In genomic region chr6:44034391-44034861, GRCh38 we compare ENCODE assay signal across 1 cellular context.
TF ChIP-seq lines count a peak whose summit lies in the region.

No MANE protein-coding gene starts in this region.

TF ChIP-seq in GM23338, 12 proteins besides CTCF, POLR2A, EP300 and RAD21 (continued from another document):
- no peak for TF ChIP-seq ZNF462 (CRISPR knock-in tag; IDR thresholded peaks at IDR 0.05)
- no peak for TF ChIP-seq NANOG (IDR thresholded peaks at IDR 0.05; ENCODE audit: borderline replicate concordance)
- TF ChIP-seq POLR2AphosphoS5 (IDR thresholded peaks at IDR 0.05; ENCODE audit: low read depth) = no peak
